Comparison of ENCODE assay signal across 13 cellular contexts in the genomic region with DNA sequence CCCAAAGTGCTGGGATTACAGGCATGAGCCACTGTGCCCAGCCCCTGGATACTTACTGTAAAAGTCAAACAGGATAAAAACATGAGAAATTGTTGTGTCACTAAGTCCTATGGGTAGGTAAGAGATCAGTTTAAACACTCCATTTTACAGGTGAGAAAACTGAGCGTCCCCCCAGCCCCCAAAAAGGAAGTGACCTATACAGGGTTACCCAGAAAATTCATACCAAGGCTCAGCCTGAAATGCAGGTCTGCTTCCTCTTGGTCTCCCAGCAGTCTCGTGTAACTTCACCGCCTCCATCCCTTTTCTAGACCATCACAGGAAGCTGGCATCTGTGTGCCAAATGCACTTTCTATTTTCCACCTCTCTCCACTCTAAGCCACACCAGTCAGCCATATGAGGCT. TPM values are rescaled to one million over a fixed set of nuclear protein-coding genes. Genes with fewer than 3 reads are reported as not detected.
DNase-seq lines count a peak whose midpoint lies in the region; ATAC-seq, FAIRE-seq and TF ChIP-seq lines count a peak whose summit lies in the region.
"Had no signal": no experiment of that assay in that cellular context is flagged by ENCODE, and none has a peak within 500 bp of the region (broad histone marks: within the 10 kb centered on the region; RNA-seq: fewer than 3 reads in every experiment).

No MANE protein-coding gene starts in this region.

- ATAC-seq in GM18517 (IDR thresholded peaks at IDR 0.05; ENCODE audit: unreplicated experiment) (peak; percentile 26), GM21528 (IDR thresholded peaks at IDR 0.05; ENCODE audit: low FRiP score, unreplicated experiment) (peak; percentile 33)

- no peaks in the 10 kb centered on the region for H3K4me1 ChIP-seq in rectal smooth muscle tissue (ENCODE audit: control insufficient read depth, insufficient read depth, low read length)

- no peak overlapping the region for H3K9ac ChIP-seq in rectal smooth muscle tissue (ENCODE audit: low read length)
- H3K9ac ChIP-seq: SK-N-SH had no signal

- peak overlapping the region; percentile 17 for H3K27ac Mint-ChIP-seq in T-helper 2 cell treated with Interferon-gamma antibody and Interleukin-4, amounts not matched to agents 5 μg/mL and 100 μg/mL, for 36 hours
- H3K27ac Mint-ChIP-seq in chondrocyte (ENCODE audit: unreplicated experiment): no peak overlapping the region

- FAIRE-seq in D721Med (lab: Jason Lieb, UNC): no peak

- H3K4me3 Mint-ChIP-seq in T-helper 2 cell treated with Interferon-gamma antibody and Interleukin-4, amounts not matched to agents 5 μg/mL and 100 μg/mL, for 36 hours: peak overlapping the region; percentile 48
- H3K4me3 Mint-ChIP-seq in chondrocyte (ENCODE audit: unreplicated experiment): no peak overlapping the region

- no peak overlapping the region for H3K4me3 ChIP-seq in rectal smooth muscle tissue (ENCODE audit: low read length)

- H3K27me3 Mint-ChIP-seq in T-helper 2 cell treated with Interferon-gamma antibody and Interleukin-4, amounts not matched to agents 5 μg/mL and 100 μg/mL, for 36 hours (ENCODE audit: low read depth): peaks cover 17% of the 10 kb centered on the region
- peaks cover 40% of the 10 kb centered on the region for H3K27me3 Mint-ChIP-seq in chondrocyte (ENCODE audit: low read depth)

- H3K36me3 ChIP-seq in rectal smooth muscle tissue (ENCODE audit: control insufficient read depth, insufficient read depth, low read length): peaks cover 2% of the 10 kb centered on the region

- no peaks in the 10 kb centered on the region for H3K36me3 Mint-ChIP-seq in T-helper 2 cell treated with Interferon-gamma antibody and Interleukin-4, amounts not matched to agents 5 μg/mL and 100 μg/mL, for 36 hours (ENCODE audit: low read depth)
- peaks cover 2% of the 10 kb centered on the region for H3K36me3 Mint-ChIP-seq in chondrocyte (ENCODE audit: low read depth)

- no peaks in the 10 kb centered on the region for H3K27me3 ChIP-seq in rectal smooth muscle tissue (ENCODE audit: control insufficient read depth, insufficient read depth, low read length)

- no peak for DNase-seq in T-helper 2 cell treated with Interferon-gamma antibody and Interleukin-4, amounts not matched to agents 5 μg/mL and 100 μg/mL, for 36 hours (ENCODE audit: low spot score)
- no peak for DNase-seq in NCI-H2029 (lab: John Stamatoyannopoulos, UW)
- DNase-seq in chondrocyte (ENCODE audit: low spot score): no peak
- DNase-seq in D721Med (ENCODE audit: insufficient read length, low spot score): no peak
- no peak for DNase-seq in MV-4-11 (lab: John Stamatoyannopoulos, UW)
- DNase-seq: activated gamma-delta T cell, GF-D8, mesenchymal stem cell, NCI-H187, SK-N-SH had no signal

- H3K9me3 Mint-ChIP-seq in T-helper 2 cell treated with Interferon-gamma antibody and Interleukin-4, amounts not matched to agents 5 μg/mL and 100 μg/mL, for 36 hours: no peaks in the 10 kb centered on the region
- H3K9me3 Mint-ChIP-seq in chondrocyte (ENCODE audit: low read depth): no peaks in the 10 kb centered on the region

- H3K4me1 Mint-ChIP-seq in T-helper 2 cell treated with Interferon-gamma antibody and Interleukin-4, amounts not matched to agents 5 μg/mL and 100 μg/mL, for 36 hours (ENCODE audit: low read depth): peaks cover 14% of the 10 kb centered on the region
- H3K4me1 Mint-ChIP-seq in chondrocyte (ENCODE audit: low read depth): peaks cover 21% of the 10 kb centered on the region

- H3K27ac ChIP-seq in rectal smooth muscle tissue (ENCODE audit: low read depth, low read length): peak overlapping the region; percentile 50

- TF ChIP-seq CTCF in chondrocyte (IDR thresholded peaks at IDR 0.05): no peak
- TF ChIP-seq CTCF in D721Med (IDR thresholded peaks at IDR 0.05; ENCODE audit: insufficient read depth, missing control alignments): no peak

RNA-seq across cellular contexts. Expression of a gene that starts 57.2 kb away (rescaled TPM):
- total RNA-seq in chondrocyte: 0.17 to 1.3 TPM (median 1.3 TPM) in 3 replicates
